Comparison of ENCODE assay signal across 2 cellular contexts in genomic region chr19:30742539-30742938, GRCh38.
TF ChIP-seq lines count a peak whose summit lies in the region.

No MANE protein-coding gene starts in this region.

TF ChIP-seq in SK-N-SH, 30 proteins besides CTCF, POLR2A, EP300 and RAD21 (continued from another document):
- no peak for TF ChIP-seq ZBTB33 (IDR thresholded peaks at IDR 0.05; ENCODE audit: borderline replicate concordance, low read depth)
- TF ChIP-seq, protein P1, sequence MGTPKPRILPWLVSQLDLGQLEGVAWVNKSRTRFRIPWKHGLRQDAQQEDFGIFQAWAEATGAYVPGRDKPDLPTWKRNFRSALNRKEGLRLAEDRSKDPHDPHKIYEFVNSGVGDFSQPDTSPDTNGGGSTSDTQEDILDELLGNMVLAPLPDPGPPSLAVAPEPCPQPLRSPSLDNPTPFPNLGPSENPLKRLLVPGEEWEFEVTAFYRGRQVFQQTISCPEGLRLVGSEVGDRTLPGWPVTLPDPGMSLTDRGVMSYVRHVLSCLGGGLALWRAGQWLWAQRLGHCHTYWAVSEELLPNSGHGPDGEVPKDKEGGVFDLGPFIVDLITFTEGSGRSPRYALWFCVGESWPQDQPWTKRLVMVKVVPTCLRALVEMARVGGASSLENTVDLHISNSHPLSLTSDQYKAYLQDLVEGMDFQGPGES (IDR thresholded peaks at IDR 0.05; ENCODE audit: low read depth, low read length): no peak
- TF ChIP-seq, protein P2, sequence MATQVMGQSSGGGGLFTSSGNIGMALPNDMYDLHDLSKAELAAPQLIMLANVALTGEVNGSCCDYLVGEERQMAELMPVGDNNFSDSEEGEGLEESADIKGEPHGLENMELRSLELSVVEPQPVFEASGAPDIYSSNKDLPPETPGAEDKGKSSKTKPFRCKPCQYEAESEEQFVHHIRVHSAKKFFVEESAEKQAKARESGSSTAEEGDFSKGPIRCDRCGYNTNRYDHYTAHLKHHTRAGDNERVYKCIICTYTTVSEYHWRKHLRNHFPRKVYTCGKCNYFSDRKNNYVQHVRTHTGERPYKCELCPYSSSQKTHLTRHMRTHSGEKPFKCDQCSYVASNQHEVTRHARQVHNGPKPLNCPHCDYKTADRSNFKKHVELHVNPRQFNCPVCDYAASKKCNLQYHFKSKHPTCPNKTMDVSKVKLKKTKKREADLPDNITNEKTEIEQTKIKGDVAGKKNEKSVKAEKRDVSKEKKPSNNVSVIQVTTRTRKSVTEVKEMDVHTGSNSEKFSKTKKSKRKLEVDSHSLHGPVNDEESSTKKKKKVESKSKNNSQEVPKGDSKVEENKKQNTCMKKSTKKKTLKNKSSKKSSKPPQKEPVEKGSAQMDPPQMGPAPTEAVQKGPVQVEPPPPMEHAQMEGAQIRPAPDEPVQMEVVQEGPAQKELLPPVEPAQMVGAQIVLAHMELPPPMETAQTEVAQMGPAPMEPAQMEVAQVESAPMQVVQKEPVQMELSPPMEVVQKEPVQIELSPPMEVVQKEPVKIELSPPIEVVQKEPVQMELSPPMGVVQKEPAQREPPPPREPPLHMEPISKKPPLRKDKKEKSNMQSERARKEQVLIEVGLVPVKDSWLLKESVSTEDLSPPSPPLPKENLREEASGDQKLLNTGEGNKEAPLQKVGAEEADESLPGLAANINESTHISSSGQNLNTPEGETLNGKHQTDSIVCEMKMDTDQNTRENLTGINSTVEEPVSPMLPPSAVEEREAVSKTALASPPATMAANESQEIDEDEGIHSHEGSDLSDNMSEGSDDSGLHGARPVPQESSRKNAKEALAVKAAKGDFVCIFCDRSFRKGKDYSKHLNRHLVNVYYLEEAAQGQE (IDR thresholded peaks at IDR 0.05; ENCODE audit: low read depth, low read length): no peak
- no peak for TF ChIP-seq FOXJ3 (CRISPR knock-in tag; IDR thresholded peaks at IDR 0.05)
- TF ChIP-seq NFIC (IDR thresholded peaks at IDR 0.05; ENCODE audit: borderline replicate concordance): no peak
- TF ChIP-seq, protein P3, sequence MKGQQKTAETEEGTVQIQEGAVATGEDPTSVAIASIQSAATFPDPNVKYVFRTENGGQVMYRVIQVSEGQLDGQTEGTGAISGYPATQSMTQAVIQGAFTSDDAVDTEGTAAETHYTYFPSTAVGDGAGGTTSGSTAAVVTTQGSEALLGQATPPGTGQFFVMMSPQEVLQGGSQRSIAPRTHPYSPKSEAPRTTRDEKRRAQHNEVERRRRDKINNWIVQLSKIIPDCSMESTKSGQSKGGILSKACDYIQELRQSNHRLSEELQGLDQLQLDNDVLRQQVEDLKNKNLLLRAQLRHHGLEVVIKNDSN (IDR thresholded peaks at IDR 0.05; ENCODE audit: borderline replicate concordance, low read depth): no peak

TF ChIP-seq in GM23338, 12 proteins besides CTCF, POLR2A, EP300 and RAD21 (continued from another document):
- TF ChIP-seq ZNF462 (CRISPR knock-in tag; IDR thresholded peaks at IDR 0.05) (no peak), EZH2phosphoT487 (IDR thresholded peaks at IDR 0.05; ENCODE audit: unreplicated experiment) (no peak), ZNF114 (CRISPR knock-in tag; IDR thresholded peaks at IDR 0.05) (no peak), NANOG (IDR thresholded peaks at IDR 0.05; ENCODE audit: borderline replicate concordance) (no peak), EZH2 (IDR thresholded peaks at IDR 0.05; ENCODE audit: low read depth, unreplicated experiment) (no peak), ZNF331 (CRISPR knock-in tag; IDR thresholded peaks at IDR 0.05; ENCODE audit: low read depth) (no peak), STAT1 (IDR thresholded peaks at IDR 0.05; ENCODE audit: unreplicated experiment) (no peak), JUNB (IDR thresholded peaks at IDR 0.05; ENCODE audit: unreplicated experiment) (no peak)
- TF ChIP-seq, protein P2 (IDR thresholded peaks at IDR 0.05; ENCODE audit: unreplicated experiment): no peak
- TF ChIP-seq, protein P4, sequence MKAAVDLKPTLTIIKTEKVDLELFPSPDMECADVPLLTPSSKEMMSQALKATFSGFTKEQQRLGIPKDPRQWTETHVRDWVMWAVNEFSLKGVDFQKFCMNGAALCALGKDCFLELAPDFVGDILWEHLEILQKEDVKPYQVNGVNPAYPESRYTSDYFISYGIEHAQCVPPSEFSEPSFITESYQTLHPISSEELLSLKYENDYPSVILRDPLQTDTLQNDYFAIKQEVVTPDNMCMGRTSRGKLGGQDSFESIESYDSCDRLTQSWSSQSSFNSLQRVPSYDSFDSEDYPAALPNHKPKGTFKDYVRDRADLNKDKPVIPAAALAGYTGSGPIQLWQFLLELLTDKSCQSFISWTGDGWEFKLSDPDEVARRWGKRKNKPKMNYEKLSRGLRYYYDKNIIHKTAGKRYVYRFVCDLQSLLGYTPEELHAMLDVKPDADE (IDR thresholded peaks at IDR 0.05): no peak
